In the genomic region with DNA sequence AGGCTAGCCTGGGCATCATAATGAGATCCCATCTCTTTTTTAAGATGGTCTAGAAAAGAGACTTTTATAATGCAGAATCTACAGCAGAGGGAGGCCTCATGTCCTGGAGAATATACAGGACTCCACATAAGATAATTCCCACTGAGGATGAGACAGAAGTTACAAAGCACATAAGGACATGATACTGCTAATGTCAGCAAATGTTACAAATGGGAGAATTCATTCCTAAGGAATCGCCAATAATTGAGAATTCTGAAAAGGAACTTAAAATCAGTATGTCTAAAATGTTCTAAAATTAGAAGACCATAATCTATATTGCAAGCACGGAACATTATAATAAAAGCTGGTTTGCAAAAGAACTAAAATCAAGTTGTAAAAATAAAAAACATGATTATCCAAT, we compare ENCODE assay signal across 28 cellular contexts.
"Had no signal": no experiment of that assay in that cellular context is flagged by ENCODE, and none has a peak within 500 bp of the region (broad histone marks: within the 10 kb centered on the region; RNA-seq: fewer than 3 reads in every experiment).

No MANE protein-coding gene starts in this region.

- H3K36me3 Mint-ChIP-seq: mesothelial cell of epicardium, naive B cell had no signal

- H3K27ac ChIP-seq: colonic mucosa, epithelial cell of prostate, foreskin keratinocyte, gastroesophageal sphincter, heart left ventricle, hepatocyte, left ventricle myocardium inferior, lower lobe of right lung had no signal

- H3K4me2 ChIP-seq: hepatocyte had no signal

- DNase-seq: colonic mucosa; cortex of kidney; effector CD8-positive, alpha-beta T cell; effector memory CD8-positive, alpha-beta T cell; endodermal cell; erythroblast; foreskin keratinocyte; heart left ventricle; hypothalamus; immature natural killer cell; islet precursor cell; kidney; kidney glomerular epithelial cell; left colon; left ventricle myocardium inferior; lower lobe of right lung; mesenchymal stem cell; mucosa of descending colon; naive B cell had no signal

- H3K27me3 ChIP-seq: colonic mucosa, gastroesophageal sphincter, heart left ventricle, hepatocyte had no signal

- H3K27ac Mint-ChIP-seq: dendritic cell treated with granulocyte-macrophage colony-stimulating factor and Interleukin-4, amounts not matched to agents 40 ng/mL and 50 ng/mL, for 4 days; endodermal cell; immature natural killer cell; mesothelial cell of epicardium had no signal

- H3K4me1 Mint-ChIP-seq: naive B cell had no signal

- ATAC-seq: effector memory CD8-positive, alpha-beta T cell; esophagus mucosa; foreskin keratinocyte; gastroesophageal sphincter; heart left ventricle; left colon; left lobe of liver; lower lobe of right lung; mucosa of descending colon had no signal

- H3K9me3 ChIP-seq: colonic mucosa, gastroesophageal sphincter, heart left ventricle, left ventricle myocardium inferior, lower lobe of right lung, mucosa of descending colon had no signal

- H3K9me3 Mint-ChIP-seq: dendritic cell treated with granulocyte-macrophage colony-stimulating factor and Interleukin-4, amounts not matched to agents 40 ng/mL and 50 ng/mL, for 4 days; effector memory CD8-positive, alpha-beta T cell; endodermal cell; immature natural killer cell; mesothelial cell of epicardium had no signal

- H3K36me3 ChIP-seq: colonic mucosa, gastroesophageal sphincter, heart left ventricle, left ventricle myocardium inferior, lower lobe of right lung had no signal

- H3K4me3 ChIP-seq: colonic mucosa, gastroesophageal sphincter, heart left ventricle, hepatocyte, left ventricle myocardium inferior, lower lobe of right lung, mucosa of descending colon had no signal

- H2AFZ ChIP-seq: hepatocyte had no signal

- FAIRE-seq: endometrium, frontal cortex, kidney had no signal

- H3K4me3 Mint-ChIP-seq: dendritic cell treated with granulocyte-macrophage colony-stimulating factor and Interleukin-4, amounts not matched to agents 40 ng/mL and 50 ng/mL, for 4 days; effector memory CD8-positive, alpha-beta T cell; endodermal cell; immature natural killer cell; mesothelial cell of epicardium; naive B cell had no signal

- H3K4me1 ChIP-seq: colonic mucosa, foreskin keratinocyte, lower lobe of right lung had no signal
